Comparison of ENCODE assay signal across 8 cellular contexts in the genomic region with DNA sequence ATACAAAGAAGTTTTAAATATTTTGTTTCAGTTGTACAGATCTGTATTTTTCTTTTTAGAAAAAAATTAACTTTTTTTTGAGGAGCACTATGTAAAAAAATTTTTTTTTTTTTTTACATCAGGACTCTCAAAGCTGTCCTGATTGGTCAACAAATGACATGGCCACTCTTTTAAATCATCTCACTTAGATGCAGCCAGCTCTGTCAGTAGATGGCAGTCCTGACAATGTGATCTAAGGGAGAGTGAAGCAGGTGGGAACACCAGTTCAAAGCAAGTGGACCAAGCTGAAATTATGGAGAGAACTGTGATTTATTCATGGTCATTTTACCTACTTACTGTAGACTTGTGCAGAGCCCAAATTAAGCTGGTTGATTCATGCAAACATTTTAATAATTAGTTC.
DNase-seq lines count a peak whose midpoint lies in the region; ATAC-seq, FAIRE-seq and TF ChIP-seq lines count a peak whose summit lies in the region.

No MANE protein-coding gene starts in this region.

- no peaks in the 10 kb centered on the region for H3K36me3 ChIP-seq in SK-N-SH (replicated peaks in 1 of 2; ENCODE audit: control insufficient read depth in 1 of 2, insufficient read depth in 2 of 2, low read length in 1 of 2)

- no peaks in the 10 kb centered on the region for H3K27me3 ChIP-seq in SK-N-SH (ENCODE audit: insufficient read depth)

- H2AFZ ChIP-seq in SK-N-SH (ENCODE audit: low read depth), result no peak overlapping the region

- no peak for TF ChIP-seq EP300 in SK-N-SH (IDR thresholded peaks at IDR 0.05; ENCODE audit: borderline replicate concordance in 1 of 2, low read depth in 1 of 2, low read length in 1 of 2)

- TF ChIP-seq RAD21 in SK-N-SH (IDR thresholded peaks at IDR 0.05; ENCODE audit: low read length), result peak; percentile 59

- peak; percentile 91 for FAIRE-seq in islet of Langerhans (lab: Jason Lieb, UNC)

- POLR2A ChIA-PET in SK-N-SH (lab: Yijun Ruan, JAX), result no interaction called here

- peak; percentile 10 for DNase-seq in NCI-H1694 treated with DMSO at 0.1 percent for 48 hours (lab: John Stamatoyannopoulos, UW)
- DNase-seq in NCI-H1694 (lab: John Stamatoyannopoulos, UW), result no peak
- DNase-seq in HT-29 (ENCODE audit: low spot score), result peak; percentile 76
- peak; percentile 61 for DNase-seq in SK-N-SH
- DNase-seq in NK-92 treated with Interleukin-12 subunit alpha and Interleukin-12 subunit beta, amount 100 ng/mL, for 24 hours (lab: John Stamatoyannopoulos, UW), result no peak
- DNase-seq in effector CD4-positive, alpha-beta T cell, result no peak

- CTCF ChIA-PET in SK-N-SH (lab: Yijun Ruan, JAX), result interaction anchor here (0.5 to 1.8 kb wide), 20 partner anchors 9 to 443 kb away, joined by 3 to 8 read pairs (median 3); no protein-coding TSS in a partner anchor

- TF ChIP-seq CTCF in SK-N-SH (IDR thresholded peaks at IDR 0.05), result 0 out of 2 replicates have a peak, but pooled peaks have one; percentile 33

- no peaks in the 10 kb centered on the region; a peak in 1 of 4 replicates for H3K4me1 ChIP-seq in SK-N-SH (ENCODE audit: control insufficient read depth in 1 of 2, insufficient read depth in 2 of 2, low read depth in 1 of 2, low read length in 1 of 2)

- H3K79me2 ChIP-seq in SK-N-SH (ENCODE audit: insufficient read depth), result no peaks in the 10 kb centered on the region

- H3K4me2 ChIP-seq in SK-N-SH, result no peak overlapping the region

- H3K9me3 ChIP-seq in SK-N-SH, result no peaks in the 10 kb centered on the region

- H4K20me1 ChIP-seq in SK-N-SH (ENCODE audit: insufficient read depth), result no peaks in the 10 kb centered on the region

- ATAC-seq in GM21390 (IDR thresholded peaks at IDR 0.05; ENCODE audit: unreplicated experiment), result peak; percentile 85

- no peak overlapping the region for H3K9ac ChIP-seq in SK-N-SH

- H3K27ac ChIP-seq in SK-N-SH (ENCODE audit: low read depth in 2 of 2, low read length in 1 of 2), result no peak overlapping the region

- H3F3A ChIP-seq in SK-N-SH (replicated peaks; ENCODE audit: insufficient read depth), result peaks cover 6% of the 10 kb centered on the region

- H3K4me3 ChIP-seq in SK-N-SH (ENCODE audit: low read depth in 2 of 2, low read length in 1 of 2), result no peak overlapping the region

- H3K9me2 ChIP-seq in SK-N-SH, result no peaks in the 10 kb centered on the region

TF ChIP-seq in SK-N-SH, 30 proteins besides CTCF, POLR2A, EP300 and RAD21:
- TF ChIP-seq JUND (IDR thresholded peaks at IDR 0.05) (no peak), SMC3 (IDR thresholded peaks at IDR 0.05; ENCODE audit: low read depth, low read length) (peak; percentile 8; the same call in 1 of the 2 replicates)

Comparison
In these comparisons a context has a peak if more than half of its experiments do, and no peak if none do; other contexts are left out.
1. DNase-seq: peak in NCI-H1694 treated with DMSO at 0.1 percent for 48 hours (single experiment), HT-29 (single experiment) and SK-N-SH (single experiment); none in NCI-H1694 (single experiment), NK-92 treated with Interleukin-12 subunit alpha and Interleukin-12 subunit beta, amount 100 ng/mL, for 24 hours (single experiment) and effector CD4-positive, alpha-beta T cell (single experiment).